In the genomic region with DNA sequence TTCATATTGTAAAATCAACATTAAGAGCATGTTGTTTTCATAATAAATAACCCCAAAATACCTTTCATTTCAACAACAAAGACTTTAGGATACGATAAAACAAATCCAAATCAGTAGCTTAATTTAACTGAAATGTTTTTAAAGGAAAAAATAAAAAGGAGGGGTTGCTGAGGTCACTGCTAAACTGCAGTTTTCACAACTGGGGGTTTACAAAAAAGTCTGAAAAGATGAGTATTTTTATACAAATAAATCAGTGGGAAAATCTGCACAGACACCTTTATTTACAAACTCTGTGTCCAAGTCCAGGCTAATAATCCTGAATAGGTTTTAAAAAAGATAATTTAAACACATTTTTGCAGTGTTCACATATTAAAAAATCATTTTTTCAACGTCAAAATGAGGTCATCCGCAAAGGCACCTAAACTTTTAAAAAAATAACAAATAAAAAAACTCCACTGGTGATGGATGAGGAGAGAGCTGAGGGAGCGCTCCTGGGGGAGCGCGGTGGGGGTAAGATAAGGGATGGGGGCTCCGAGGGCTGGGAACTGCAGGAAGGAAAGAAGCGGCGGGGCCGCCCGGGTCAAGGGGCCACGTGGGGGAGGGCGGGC, we compare ENCODE assay signal across 14 cellular contexts. TPM values are rescaled to one million over a fixed set of nuclear protein-coding genes. Genes with fewer than 3 reads are reported as not detected.
DNase-seq lines count a peak whose midpoint lies in the region; ATAC-seq and TF ChIP-seq lines count a peak whose summit lies in the region.
"Had no signal": no experiment of that assay in that cellular context is flagged by ENCODE, and none has a peak within 500 bp of the region (broad histone marks: within the 10 kb centered on the region; RNA-seq: fewer than 3 reads in every experiment).

No MANE protein-coding gene starts in this region.

- no peaks in the 10 kb centered on the region for H3K9me3 Mint-ChIP-seq in natural killer cell
- H3K9me3 Mint-ChIP-seq in natural killer cell treated with Interleukin-12 subunit alpha and Interleukin-12 subunit beta and Interleukin-15 and Interleukin-18, amount 100 ng/mL, for 72 hours = no peaks in the 10 kb centered on the region
- H3K9me3 Mint-ChIP-seq: activated naive CD8-positive, alpha-beta T cell treated with anti-CD3 and anti-CD28 coated beads, Interleukin-2, amount 50 U/mL, for 24 hours had no signal

- DNase-seq in natural killer cell (no peak), ascending aorta (ENCODE audit: low spot score in 2 of 2) (no peak), hepatocyte (ENCODE audit: low spot score) (no peak), ureter (ENCODE audit: low spot score) (no peak), NCI-H2029 (lab: John Stamatoyannopoulos, UW) (no peak), NCI-H1930 (lab: John Stamatoyannopoulos, UW) (no peak), anterior cingulate cortex (lab: John Stamatoyannopoulos, UW) (no peak)
- DNase-seq in natural killer cell treated with Interleukin-12 subunit alpha and Interleukin-12 subunit beta and Interleukin-15 and Interleukin-18, amount 100 ng/mL, for 72 hours (ENCODE audit: low spot score) = no peak
- DNase-seq: activated CD4-positive, alpha-beta T cell treated with anti-CD3 and anti-CD28 coated beads, Interleukin-2, amount 50 U/mL, for 1 hour; NCI-H2227 treated with DMSO at 0.1 percent for 48 hours; SHP77 had no signal

- TF ChIP-seq CTCF in natural killer cell (IDR thresholded peaks at IDR 0.05) = no peak
- TF ChIP-seq CTCF in ascending aorta (IDR thresholded peaks at IDR 0.05) = no peak
- TF ChIP-seq CTCF in hepatocyte (IDR thresholded peaks at IDR 0.05; ENCODE audit: poor library complexity) = no peak

- H3K9me2 ChIP-seq in hepatocyte (replicated peaks; ENCODE audit: insufficient read depth) = no peaks in the 10 kb centered on the region

- no peak for ATAC-seq in natural killer cell
- no peak for ATAC-seq in natural killer cell treated with Interleukin-12 subunit alpha and Interleukin-12 subunit beta and Interleukin-15 and Interleukin-18, amount 100 ng/mL, for 72 hours

- H3K9me3 ChIP-seq in ascending aorta (no peaks in the 10 kb centered on the region), hepatocyte (ENCODE audit: low read depth) (no peaks in the 10 kb centered on the region)

- H3K4me3 ChIP-seq in ascending aorta (peak overlapping the region; percentile 57 to 59), hepatocyte (peak overlapping the region; percentile 17)

- peak overlapping the region; percentile 37 for H3K4me3 Mint-ChIP-seq in natural killer cell
- no peak overlapping the region for H3K4me3 Mint-ChIP-seq in natural killer cell treated with Interleukin-12 subunit alpha and Interleukin-12 subunit beta and Interleukin-15 and Interleukin-18, amount 100 ng/mL, for 72 hours

- no peaks in the 10 kb centered on the region for H4K20me1 ChIP-seq in hepatocyte (ENCODE audit: insufficient read depth, poor library complexity, severe bottlenecking)

- H3K36me3 ChIP-seq in ascending aorta = no peaks in the 10 kb centered on the region
- H3K36me3 ChIP-seq in hepatocyte (replicated peaks; ENCODE audit: insufficient read depth, low read depth) = no peaks in the 10 kb centered on the region

- no peaks in the 10 kb centered on the region for H3K79me2 ChIP-seq in hepatocyte

- peak overlapping the region in 1 of 2 donors; percentile 60 for H3K27ac Mint-ChIP-seq in natural killer cell
- no peak overlapping the region for H3K27ac Mint-ChIP-seq in natural killer cell treated with Interleukin-12 subunit alpha and Interleukin-12 subunit beta and Interleukin-15 and Interleukin-18, amount 100 ng/mL, for 72 hours

- H3K4me1 Mint-ChIP-seq in natural killer cell = peaks cover 56 to 76% of the 10 kb centered on the region in 2 donors
- H3K4me1 Mint-ChIP-seq in natural killer cell treated with Interleukin-12 subunit alpha and Interleukin-12 subunit beta and Interleukin-15 and Interleukin-18, amount 100 ng/mL, for 72 hours (ENCODE audit: low read depth in 2 of 2) = peaks cover 44 to 52% of the 10 kb centered on the region in 2 donors

- H3K36me3 Mint-ChIP-seq in natural killer cell = no peaks in the 10 kb centered on the region
- H3K36me3 Mint-ChIP-seq in natural killer cell treated with Interleukin-12 subunit alpha and Interleukin-12 subunit beta and Interleukin-15 and Interleukin-18, amount 100 ng/mL, for 72 hours = peaks cover 6% of the 10 kb centered on the region

- H2AFZ ChIP-seq in hepatocyte = peak overlapping the region; percentile 63

- peak overlapping the region; percentile 96 for H3K4me2 ChIP-seq in hepatocyte

- H3K27ac ChIP-seq in ascending aorta (no peak overlapping the region), hepatocyte (no peak overlapping the region)

- 7% methylated on average over 6 of the region's 13 CpGs for WGBS in hepatocyte (ENCODE audit: low lambda C conversion rate, missing lambda C conversion rate)

- peaks cover 49 to 61% of the 10 kb centered on the region in 2 donors for H3K27me3 Mint-ChIP-seq in natural killer cell (ENCODE audit: low read depth in 2 of 2)
- peaks cover 40 to 46% of the 10 kb centered on the region in 2 donors for H3K27me3 Mint-ChIP-seq in natural killer cell treated with Interleukin-12 subunit alpha and Interleukin-12 subunit beta and Interleukin-15 and Interleukin-18, amount 100 ng/mL, for 72 hours

- H3K27me3 ChIP-seq in ascending aorta (peaks cover 79% of the 10 kb centered on the region), hepatocyte (peaks cover 96% of the 10 kb centered on the region)

- H3K4me1 ChIP-seq in ascending aorta = peaks cover 27 to 60% of the 10 kb centered on the region in 2 donors
- H3K4me1 ChIP-seq in hepatocyte (ENCODE audit: insufficient read depth) = peaks cover 61% of the 10 kb centered on the region

- intact Hi-C loops in natural killer cell (cut with micrococcal nuclease) = loop anchor here (2.0 to 10.0 kb wide), 5 partner anchors 97 to 1285 kb away; a partner anchor contains a TSS
- intact Hi-C loops in ascending aorta (cut with DNase I) = loop anchor here (5.0 to 10.0 kb wide), 5 partner anchors 177 to 1175 kb away; a partner anchor contains a TSS

RNA-seq across cellular contexts. Expression of a gene that starts 3.1 kb away (rescaled TPM):
- total RNA-seq in natural killer cell (under 1 TPM; 0.55 to 0.84 (median 0.78) TPM), ascending aorta (not detected), hepatocyte (0.04 and 0.37 TPM in 2 replicates), ureter (not detected)
- under 1 TPM in 1 of 2 donors, not detected in 1; 0.25 TPM for total RNA-seq in natural killer cell treated with Interleukin-12 subunit alpha and Interleukin-12 subunit beta and Interleukin-15 and Interleukin-18, amount 100 ng/mL, for 72 hours
- 1.2 and 2.8 TPM in 2 replicates for polyA plus RNA-seq in hepatocyte
- total RNA-seq: skeletal muscle tissue had no signal
- polyA plus RNA-seq: CD14-positive monocyte had no signal

RNA-seq across cellular contexts. Expression of a gene that starts 14.3 kb away (rescaled TPM):
- total RNA-seq in natural killer cell = not detected
- not detected for total RNA-seq in natural killer cell treated with Interleukin-12 subunit alpha and Interleukin-12 subunit beta and Interleukin-15 and Interleukin-18, amount 100 ng/mL, for 72 hours
- not detected for total RNA-seq in ascending aorta
- total RNA-seq in hepatocyte = not detected in 2 replicates
- 0.44 TPM in 1 of 2 replicates, not detected in the other for polyA plus RNA-seq in hepatocyte
- not detected for total RNA-seq in ureter
- total RNA-seq: skeletal muscle tissue had no signal
- polyA plus RNA-seq: CD14-positive monocyte had no signal
